Comparison of ENCODE assay signal across 1 cellular context in the genomic region with DNA sequence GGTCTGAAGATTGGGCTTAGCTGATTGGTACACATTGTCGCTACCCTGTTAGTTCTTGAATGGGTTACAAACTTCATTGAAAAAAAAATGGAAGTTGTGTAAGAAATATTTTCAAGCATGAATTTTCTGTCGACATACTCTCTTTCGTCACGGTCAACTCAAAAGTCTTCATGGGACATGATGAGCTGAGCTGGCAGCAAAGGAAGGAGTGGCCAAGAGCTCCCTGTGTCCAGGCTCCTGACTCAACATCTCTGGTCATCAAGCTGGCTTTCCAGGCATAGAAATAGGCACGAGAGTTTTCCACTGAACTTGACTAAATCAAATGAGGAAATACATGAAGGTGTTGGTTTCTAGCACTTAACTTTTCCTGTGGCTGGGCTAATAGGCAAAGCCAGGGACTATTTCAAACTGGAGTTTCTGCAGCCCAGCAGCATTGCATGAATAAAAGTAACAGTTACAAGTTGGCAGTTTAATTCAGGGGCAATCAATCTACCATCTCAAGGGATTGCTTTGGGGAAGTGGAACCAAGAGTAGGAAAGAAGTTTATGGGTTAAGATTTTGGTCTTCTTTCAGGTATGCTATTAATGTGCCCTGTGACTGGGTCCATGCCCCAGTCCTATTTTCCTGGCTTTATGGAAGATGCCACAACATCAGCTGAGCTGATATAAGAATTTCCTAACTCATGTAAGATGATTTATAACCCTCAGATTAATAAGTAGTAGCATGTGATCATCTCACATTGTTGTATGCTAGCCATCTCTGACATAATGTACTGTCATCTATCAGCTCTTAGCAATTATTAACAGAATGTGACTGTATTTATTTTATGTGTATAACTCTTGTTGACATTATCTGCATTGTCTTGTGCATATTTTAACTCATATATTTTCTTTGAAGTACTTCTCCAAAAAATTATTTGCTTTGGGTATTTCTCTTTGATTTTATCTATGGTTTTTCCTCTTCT.
TF ChIP-seq lines count a peak whose summit lies in the region.

No MANE protein-coding gene starts in this region.

TF ChIP-seq in GM12878, 131 proteins besides CTCF, POLR2A, EP300 and RAD21:
- TF ChIP-seq NBN (IDR thresholded peaks at IDR 0.05) (no peak), SPI1 (IDR thresholded peaks at IDR 0.05; ENCODE audit: borderline replicate concordance, insufficient read depth, low read depth, low read length) (0 out of 2 replicates have a peak, but pooled peaks have one; percentile 4)
